ENCODE assay signal across 2 cellular contexts in genomic region chr1:231563253-231563652, GRCh38.
A peak's percentile ranks its signal among the peaks of the same experiment; 100 is the strongest.
TF ChIP-seq lines count a peak whose summit lies in the region.

No MANE protein-coding gene starts in this region.

TF ChIP-seq in HEK293, 187 proteins besides CTCF, POLR2A, EP300 and RAD21:
- TF ChIP-seq ZNF580 (tag by site-specific recombination; IDR thresholded peaks at IDR 0.05) (peak; percentile 81; the same call in 1 of the 2 replicates), ZNF175 (tag by site-specific recombination; IDR thresholded peaks at IDR 0.05) (no peak), ZNF664 (tag by site-specific recombination; IDR thresholded peaks at IDR 0.05) (peak; percentile 72; the same call in 1 of the 2 replicates), ZNF433 (tag by site-specific recombination; IDR thresholded peaks at IDR 0.05; ENCODE audit: low read depth) (no peak)

TF ChIP-seq in K562, 482 proteins besides CTCF, POLR2A, EP300 and RAD21:
- no peak for TF ChIP-seq CBX8 (IDR thresholded peaks at IDR 0.05; ENCODE audit: borderline replicate concordance, extremely low read depth, low read depth, low read length, poor library complexity, severe bottlenecking)
- 0 out of 2 replicates have a peak, but pooled peaks have one; percentile 26 for TF ChIP-seq ESRRA (IDR thresholded peaks at IDR 0.05; ENCODE audit: borderline replicate concordance, low read depth)
- peak; percentile 65; the same call in 1 of the 2 replicates for TF ChIP-seq ADNP (tag; IDR thresholded peaks at IDR 0.05)
- 0 out of 2 replicates have a peak, but pooled peaks have one; percentile 20 for TF ChIP-seq CC2D1A (IDR thresholded peaks at IDR 0.05)
- no peak for TF ChIP-seq RAD51 (IDR thresholded peaks at IDR 0.05; ENCODE audit: borderline replicate concordance, low read depth)
- TF ChIP-seq KDM1A (IDR thresholded peaks at IDR 0.05) = peak; percentile 23 to 56; a peak in 2 of 4 replicates
- peak; percentile 55; the same call in 1 of the 2 replicates for TF ChIP-seq BCOR (IDR thresholded peaks at IDR 0.05)
- peak; percentile 77 for TF ChIP-seq RBM25 (IDR thresholded peaks at IDR 0.05; ENCODE audit: low read depth, low read length, severe bottlenecking)
- TF ChIP-seq STAG1 (CRISPR knock-in tag; IDR thresholded peaks at IDR 0.05; ENCODE audit: borderline replicate concordance) = no peak
- peak; percentile 74 for TF ChIP-seq NFIC (IDR thresholded peaks at IDR 0.05)
- TF ChIP-seq E4F1 (CRISPR knock-in tag; IDR thresholded peaks at IDR 0.05; ENCODE audit: borderline replicate concordance) = no peak
